ENCODE assay signal across 1 cellular context in the genomic region with DNA sequence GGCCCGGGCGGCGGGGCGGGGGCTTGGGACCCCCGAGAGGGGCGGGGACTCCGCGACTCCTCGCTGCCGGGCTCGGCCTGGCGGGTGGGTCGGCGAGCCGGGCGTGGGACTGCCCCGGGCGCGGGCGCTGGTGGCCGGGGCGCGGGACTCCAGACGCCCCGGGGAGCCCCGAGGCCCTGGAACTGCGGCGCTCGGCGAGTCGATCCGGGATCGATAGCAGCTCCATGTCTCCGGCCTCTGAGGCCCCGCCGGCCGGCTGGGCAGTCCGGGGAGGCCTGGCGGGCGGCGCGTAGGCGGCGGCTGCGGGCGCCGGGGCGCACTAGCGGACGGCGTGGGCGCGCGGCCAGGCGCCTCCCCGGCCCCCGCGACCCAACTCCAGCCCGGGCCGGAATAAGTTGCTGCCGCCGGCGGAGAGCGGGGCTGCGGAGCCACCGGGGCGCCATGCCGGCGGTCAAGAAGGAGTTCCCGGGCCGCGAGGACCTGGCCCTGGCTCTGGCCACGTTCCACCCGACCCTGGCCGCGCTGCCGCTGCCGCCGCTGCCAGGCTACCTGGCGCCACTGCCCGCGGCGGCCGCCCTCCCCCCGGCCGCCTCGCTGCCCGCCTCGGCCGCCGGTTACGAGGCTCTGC.
TF ChIP-seq lines count a peak whose summit lies in the region.

No MANE protein-coding gene starts in this region.

TF ChIP-seq in K562, 482 proteins besides CTCF, POLR2A, EP300 and RAD21 (continues in another document):
- TF ChIP-seq CEBPG (CRISPR knock-in tag; IDR thresholded peaks at IDR 0.05): no peak
- TF ChIP-seq CEBPG (tag; conservative IDR thresholded peaks at IDR 0.05 in 1 of 2, IDR thresholded peaks at IDR 0.05 in 1 of 2): no peak
- TF ChIP-seq ZFP36 (IDR thresholded peaks at IDR 0.05; ENCODE audit: low read depth, low read length, partially characterized antibody): peak; percentile 89
- TF ChIP-seq POLR2G (IDR thresholded peaks at IDR 0.05; ENCODE audit: low read depth, low read length): no peak
- no peak for TF ChIP-seq POLR3G (IDR thresholded peaks at IDR 0.05; ENCODE audit: extremely low read depth, insufficient read length, insufficient replicate concordance)
- TF ChIP-seq TGIF2 (CRISPR knock-in tag; IDR thresholded peaks at IDR 0.05): no peak
- no peak for TF ChIP-seq ZFP1 (CRISPR knock-in tag; IDR thresholded peaks at IDR 0.05)
- TF ChIP-seq TFAM (CRISPR knock-in tag; conservative IDR thresholded peaks at IDR 0.05): no peak
- no peak for TF ChIP-seq ZNF518B (CRISPR knock-in tag; IDR thresholded peaks at IDR 0.05)
- TF ChIP-seq NUFIP1 (IDR thresholded peaks at IDR 0.05; ENCODE audit: partially characterized antibody): no peak
- TF ChIP-seq CBFB (CRISPR knock-in tag; IDR thresholded peaks at IDR 0.05): no peak
- TF ChIP-seq ZNF3 (CRISPR knock-in tag; IDR thresholded peaks at IDR 0.05): no peak
- no peak for TF ChIP-seq U2AF2 (optimal IDR thresholded peaks at IDR 0.05; ENCODE audit: low read depth, low read length)
- TF ChIP-seq NONO (IDR thresholded peaks at IDR 0.05; ENCODE audit: low read depth in 2 of 2, low read length in 1 of 2): no peak
- peak; percentile 0; the same call in 1 of the 2 replicates for TF ChIP-seq CTBP1 (IDR thresholded peaks at IDR 0.05; ENCODE audit: borderline replicate concordance)
- no peak for TF ChIP-seq ZNF586 (CRISPR knock-in tag; conservative IDR thresholded peaks at IDR 0.05)
- no peak for TF ChIP-seq ZNF740 (CRISPR knock-in tag; IDR thresholded peaks at IDR 0.05)
- no peak for TF ChIP-seq ZNF740 (tag; IDR thresholded peaks at IDR 0.05)
- no peak for TF ChIP-seq NFIX (CRISPR knock-in tag; IDR thresholded peaks at IDR 0.05; ENCODE audit: low read depth)
- TF ChIP-seq GABPB1 (CRISPR knock-in tag; IDR thresholded peaks at IDR 0.05): no peak
- no peak for TF ChIP-seq ASH1L (IDR thresholded peaks at IDR 0.05; ENCODE audit: borderline replicate concordance, low read depth, partially characterized antibody)
- TF ChIP-seq FOXA3 (CRISPR knock-in tag; conservative IDR thresholded peaks at IDR 0.05 in 1 of 2, IDR thresholded peaks at IDR 0.05 in 1 of 2): no peak
- TF ChIP-seq RHOXF2B (CRISPR knock-in tag; conservative IDR thresholded peaks at IDR 0.05): no peak
- TF ChIP-seq ZNF696 (CRISPR knock-in tag; conservative IDR thresholded peaks at IDR 0.05): no peak
- TF ChIP-seq ZBTB17 (CRISPR knock-in tag; IDR thresholded peaks at IDR 0.05): 0 out of 2 replicates have a peak, but pooled peaks have one; percentile 3
- TF ChIP-seq, protein P1, sequence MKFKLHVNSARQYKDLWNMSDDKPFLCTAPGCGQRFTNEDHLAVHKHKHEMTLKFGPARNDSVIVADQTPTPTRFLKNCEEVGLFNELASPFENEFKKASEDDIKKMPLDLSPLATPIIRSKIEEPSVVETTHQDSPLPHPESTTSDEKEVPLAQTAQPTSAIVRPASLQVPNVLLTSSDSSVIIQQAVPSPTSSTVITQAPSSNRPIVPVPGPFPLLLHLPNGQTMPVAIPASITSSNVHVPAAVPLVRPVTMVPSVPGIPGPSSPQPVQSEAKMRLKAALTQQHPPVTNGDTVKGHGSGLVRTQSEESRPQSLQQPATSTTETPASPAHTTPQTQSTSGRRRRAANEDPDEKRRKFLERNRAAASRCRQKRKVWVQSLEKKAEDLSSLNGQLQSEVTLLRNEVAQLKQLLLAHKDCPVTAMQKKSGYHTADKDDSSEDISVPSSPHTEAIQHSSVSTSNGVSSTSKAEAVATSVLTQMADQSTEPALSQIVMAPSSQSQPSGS (CRISPR knock-in tag; IDR thresholded peaks at IDR 0.05): no peak
- peak; percentile 16; the same call in 1 of the 2 replicates for TF ChIP-seq GATAD2B (IDR thresholded peaks at IDR 0.05; ENCODE audit: borderline replicate concordance)
- TF ChIP-seq, protein P2, sequence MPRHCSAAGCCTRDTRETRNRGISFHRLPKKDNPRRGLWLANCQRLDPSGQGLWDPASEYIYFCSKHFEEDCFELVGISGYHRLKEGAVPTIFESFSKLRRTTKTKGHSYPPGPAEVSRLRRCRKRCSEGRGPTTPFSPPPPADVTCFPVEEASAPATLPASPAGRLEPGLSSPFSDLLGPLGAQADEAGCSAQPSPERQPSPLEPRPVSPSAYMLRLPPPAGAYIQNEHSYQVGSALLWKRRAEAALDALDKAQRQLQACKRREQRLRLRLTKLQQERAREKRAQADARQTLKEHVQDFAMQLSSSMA (CRISPR knock-in tag; IDR thresholded peaks at IDR 0.05): peak; percentile 27; the same call in 1 of the 2 replicates
- TF ChIP-seq JUND (IDR thresholded peaks at IDR 0.05; ENCODE audit: borderline replicate concordance, low read depth, low read length): no peak
- no peak for TF ChIP-seq JUND (tag; IDR thresholded peaks at IDR 0.05; ENCODE audit: borderline replicate concordance, low read depth, low read length)
- TF ChIP-seq FOSL1 (tag; conservative IDR thresholded peaks at IDR 0.05): no peak
- no peak for TF ChIP-seq VEZF1 (CRISPR knock-in tag; IDR thresholded peaks at IDR 0.05)
- TF ChIP-seq NFIC (IDR thresholded peaks at IDR 0.05): no peak
- TF ChIP-seq LARP7 (IDR thresholded peaks at IDR 0.05): no peak
- TF ChIP-seq TAF15 (IDR thresholded peaks at IDR 0.05; ENCODE audit: low read depth, low read length): no peak
- TF ChIP-seq BRD9 (IDR thresholded peaks at IDR 0.05; ENCODE audit: low read depth, partially characterized antibody): no peak
- TF ChIP-seq, protein P3, sequence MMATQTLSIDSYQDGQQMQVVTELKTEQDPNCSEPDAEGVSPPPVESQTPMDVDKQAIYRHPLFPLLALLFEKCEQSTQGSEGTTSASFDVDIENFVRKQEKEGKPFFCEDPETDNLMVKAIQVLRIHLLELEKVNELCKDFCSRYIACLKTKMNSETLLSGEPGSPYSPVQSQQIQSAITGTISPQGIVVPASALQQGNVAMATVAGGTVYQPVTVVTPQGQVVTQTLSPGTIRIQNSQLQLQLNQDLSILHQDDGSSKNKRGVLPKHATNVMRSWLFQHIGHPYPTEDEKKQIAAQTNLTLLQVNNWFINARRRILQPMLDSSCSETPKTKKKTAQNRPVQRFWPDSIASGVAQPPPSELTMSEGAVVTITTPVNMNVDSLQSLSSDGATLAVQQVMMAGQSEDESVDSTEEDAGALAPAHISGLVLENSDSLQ (IDR thresholded peaks at IDR 0.05): no peak
- no peak for TF ChIP-seq CBX1 (IDR thresholded peaks at IDR 0.05; ENCODE audit: low read depth)
- no peak for TF ChIP-seq TCF7L2 (IDR thresholded peaks at IDR 0.05; ENCODE audit: low read depth, low read length)
- no peak for TF ChIP-seq SMARCB1 (IDR thresholded peaks at IDR 0.05; ENCODE audit: insufficient read length, low read depth)
- no peak for TF ChIP-seq PPARD (CRISPR knock-in tag; IDR thresholded peaks at IDR 0.05)
- peak; percentile 91 for TF ChIP-seq ZNF436 (CRISPR knock-in tag; IDR thresholded peaks at IDR 0.05)
- no peak for TF ChIP-seq ZNF512 (tag; IDR thresholded peaks at IDR 0.05)
- no peak for TF ChIP-seq KAT2B (IDR thresholded peaks at IDR 0.05; ENCODE audit: low read depth, low read length)
- TF ChIP-seq, protein P4, sequence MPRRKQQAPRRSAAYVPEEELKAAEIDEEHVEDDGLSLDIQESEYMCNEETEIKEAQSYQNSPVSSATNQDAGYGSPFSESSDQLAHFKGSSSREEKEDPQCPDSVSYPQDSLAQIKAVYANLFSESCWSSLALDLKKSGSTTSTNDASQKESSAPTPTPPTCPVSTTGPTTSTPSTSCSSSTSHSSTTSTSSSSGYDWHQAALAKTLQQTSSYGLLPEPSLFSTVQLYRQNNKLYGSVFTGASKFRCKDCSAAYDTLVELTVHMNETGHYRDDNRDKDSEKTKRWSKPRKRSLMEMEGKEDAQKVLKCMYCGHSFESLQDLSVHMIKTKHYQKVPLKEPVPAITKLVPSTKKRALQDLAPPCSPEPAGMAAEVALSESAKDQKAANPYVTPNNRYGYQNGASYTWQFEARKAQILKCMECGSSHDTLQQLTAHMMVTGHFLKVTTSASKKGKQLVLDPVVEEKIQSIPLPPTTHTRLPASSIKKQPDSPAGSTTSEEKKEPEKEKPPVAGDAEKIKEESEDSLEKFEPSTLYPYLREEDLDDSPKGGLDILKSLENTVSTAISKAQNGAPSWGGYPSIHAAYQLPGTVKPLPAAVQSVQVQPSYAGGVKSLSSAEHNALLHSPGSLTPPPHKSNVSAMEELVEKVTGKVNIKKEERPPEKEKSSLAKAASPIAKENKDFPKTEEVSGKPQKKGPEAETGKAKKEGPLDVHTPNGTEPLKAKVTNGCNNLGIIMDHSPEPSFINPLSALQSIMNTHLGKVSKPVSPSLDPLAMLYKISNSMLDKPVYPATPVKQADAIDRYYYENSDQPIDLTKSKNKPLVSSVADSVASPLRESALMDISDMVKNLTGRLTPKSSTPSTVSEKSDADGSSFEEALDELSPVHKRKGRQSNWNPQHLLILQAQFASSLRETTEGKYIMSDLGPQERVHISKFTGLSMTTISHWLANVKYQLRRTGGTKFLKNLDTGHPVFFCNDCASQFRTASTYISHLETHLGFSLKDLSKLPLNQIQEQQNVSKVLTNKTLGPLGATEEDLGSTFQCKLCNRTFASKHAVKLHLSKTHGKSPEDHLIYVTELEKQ (CRISPR knock-in tag; IDR thresholded peaks at IDR 0.05): no peak
- TF ChIP-seq STAT6 (CRISPR knock-in tag; IDR thresholded peaks at IDR 0.05): no peak
- no peak for TF ChIP-seq CC2D1A (IDR thresholded peaks at IDR 0.05)
